16 cellular contexts compared by ENCODE assay signal in the genomic region with DNA sequence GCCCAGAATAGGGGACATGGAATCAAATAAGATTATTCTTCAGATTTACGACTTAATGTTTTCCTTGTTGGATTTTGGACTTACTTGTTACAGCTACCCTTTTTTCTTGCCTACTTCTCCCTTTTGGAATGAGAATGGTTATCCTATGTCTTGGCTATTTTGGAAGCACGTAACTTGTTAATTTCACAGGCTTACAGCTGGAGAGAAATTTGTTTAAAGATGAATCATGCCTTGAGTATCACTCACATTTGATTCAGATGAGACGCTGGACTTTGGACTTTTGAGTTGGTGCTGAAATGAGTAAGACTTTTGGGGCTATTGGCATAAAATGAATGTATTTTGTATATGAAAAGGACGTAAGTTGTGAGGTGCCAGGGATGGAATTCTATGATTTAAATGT.
DNase-seq lines count a peak whose midpoint lies in the region; ATAC-seq lines count a peak whose summit lies in the region.
"Had no signal": no experiment of that assay in that cellular context is flagged by ENCODE, and none has a peak within 500 bp of the region (broad histone marks: within the 10 kb centered on the region; RNA-seq: fewer than 3 reads in every experiment).

No MANE protein-coding gene starts in this region.

- DNase-seq in kidney tubule cell (ENCODE audit: low spot score) (peak; percentile 12), iPS-NIHi11 (ENCODE audit: low spot score) (no peak), glomerular visceral epithelial cell (ENCODE audit: extremely low spot score) (no peak), NCI-H2196 (lab: John Stamatoyannopoulos, UW; ENCODE audit: unreplicated experiment) (no peak)
- DNase-seq: GOT3; IMR-90; Kasumi-1; NCI-H1105 treated with DMSO at 0.1 percent for 48 hours; NCI-H187; NK-92 treated with Interleukin-12 subunit alpha and Interleukin-12 subunit beta, amount 100 ng/mL, for 24 hours; RPMI8226; SJCRH30; T-helper 2 cell had no signal

- ATAC-seq in GM18498 (IDR thresholded peaks at IDR 0.05; ENCODE audit: unreplicated experiment) (peak; percentile 42), GM19023 (IDR thresholded peaks at IDR 0.05; ENCODE audit: unreplicated experiment) (peak; percentile 75), HG03060 (IDR thresholded peaks at IDR 0.05; ENCODE audit: low read depth, unreplicated experiment) (peak; percentile 37)
